Comparison of ENCODE assay signal across 8 cellular contexts in genomic region chr16:71808593-71809449, GRCh38. TPM values are rescaled to one million over a fixed set of nuclear protein-coding genes. Genes with fewer than 3 reads are reported as not detected.
DNase-seq lines count a peak whose midpoint lies in the region; ATAC-seq and TF ChIP-seq lines count a peak whose summit lies in the region.

AP1G1 (minus strand) TSS chr16:71808834; CDS start chr16:71789479, 19,355 bp downstream.

- DNase-seq in DMS 273 treated with DMSO at 0.1 percent for 48 hours (lab: John Stamatoyannopoulos, UW) = peak; percentile 91
- peak; percentile 99 for DNase-seq in IMR-90
- peak; percentile 99 for DNase-seq in OCI-LY7 (ENCODE audit: low spot score)
- DNase-seq in activated T-cell treated with anti-CD3 and anti-CD28 coated beads for 1 hour (ENCODE audit: low read depth) = peak; percentile 83
- peak; percentile 90 for DNase-seq in epidermal melanocyte (ENCODE audit: insufficient read length, low spot score)
- DNase-seq in middle frontal gyrus (ENCODE audit: extremely low spot score, low spot score) = peak; percentile 91
- DNase-seq in stimulated activated CD8-positive, alpha-beta memory T cell treated with anti-CD3 and anti-CD28 coated beads, Interleukin-2, amount 100 ng/mL, for 1 hour (ENCODE audit: low read depth in 2 of 2) = peak; percentile 83 to 86

- H3K9me1 ChIP-seq in IMR-90 (ENCODE audit: insufficient read depth, low read length) = no peaks in the 10 kb centered on the region; the same call in 1 of the 2 replicates

- H2BK120ac ChIP-seq in IMR-90 (ENCODE audit: low read depth, low read length) = peak within 1 kb of the TSS; percentile 100

- H3K27ac ChIP-seq in IMR-90 (ENCODE audit: insufficient read depth, low read length) (peak within 1 kb of the TSS; percentile 99), OCI-LY7 (ENCODE audit: low read depth, low read length, poor library complexity, severe bottlenecking) (peak within 1 kb of the TSS; percentile 85)

- H3K56ac ChIP-seq in IMR-90 (ENCODE audit: extremely low read depth, insufficient read depth, low read length) = peak within 1 kb of the TSS; percentile 100

- H3K79me1 ChIP-seq in IMR-90 (ENCODE audit: low read depth in 1 of 2, low read length in 2 of 2) = peaks cover 0 to 23% of the 10 kb centered on the region in 2 experiments; a peak in 3 of 4 replicates

- no TSS peak for BruUV-seq in IMR-90 (replicated peaks; lab: Mats Ljungman, UMichigan)
- no TSS peak for BruUV-seq in OCI-LY7 (replicated peaks; lab: Mats Ljungman, UMichigan)

- peak within 1 kb of the TSS; percentile 95 for H4K5ac ChIP-seq in IMR-90 (ENCODE audit: low read depth, low read length)

- peak within 1 kb of the TSS; percentile 99 for H2BK20ac ChIP-seq in IMR-90 (ENCODE audit: low read depth, low read length)

- H3K18ac ChIP-seq in IMR-90 (ENCODE audit: low read depth, low read length) = peak within 1 kb of the TSS; percentile 97

- peak within 1 kb of the TSS; percentile 93 for H2AK5ac ChIP-seq in IMR-90 (ENCODE audit: low read depth, low read length)

- dilution Hi-C loops in IMR-90 (cut with HindIII; ENCODE audit: low sequenced_read_pairs, unreplicated experiment) = no loop called here

- no peaks in the 10 kb centered on the region for H3K27me3 ChIP-seq in IMR-90 (ENCODE audit: control insufficient read depth, insufficient read depth, low read length)

- ATAC-seq in GM21529 (IDR thresholded peaks at IDR 0.05; ENCODE audit: unreplicated experiment) (peak; percentile 77), IMR-90 (ENCODE audit: low read depth) (peak; percentile 94)

- POLR2A ChIA-PET in IMR-90 (lab: Charles Lee; ENCODE audit: unreplicated experiment) (interaction anchor here (0.6 kb wide), 1 partner anchor 44 kb away, joined by 11 read pairs; no protein-coding TSS in a partner anchor), OCI-LY7 (lab: Charles Lee) (interaction anchor here (0.6 to 2.1 kb wide), 8 partner anchors 8 to 152 kb away, joined by 3 to 7 read pairs (median 3); no protein-coding TSS in a partner anchor)

- H2BK5ac ChIP-seq in IMR-90 (ENCODE audit: low read depth, low read length, poor library complexity, severe bottlenecking) = peak within 1 kb of the TSS; percentile 99

- no peaks in the 10 kb centered on the region for H3K9me2 ChIP-seq in OCI-LY7 (ENCODE audit: insufficient read depth, low read length)

- H2AFZ ChIP-seq in IMR-90 (replicated peaks; ENCODE audit: low read length, poor library complexity) = peak within 1 kb of the TSS; percentile 99
- H2AFZ ChIP-seq in OCI-LY7 (ENCODE audit: low read length) = peak within 1 kb of the TSS; percentile 93

- H3K4me1 ChIP-seq in IMR-90 (ENCODE audit: control insufficient read depth, insufficient read depth, low read length) = peaks cover 10% of the 10 kb centered on the region
- peaks cover 23% of the 10 kb centered on the region for H3K4me1 ChIP-seq in OCI-LY7 (ENCODE audit: insufficient read depth, low read length, poor library complexity, severe bottlenecking)

- CTCF ChIA-PET in IMR-90 (lab: Yijun Ruan, JAX) (interaction anchor here (0.5 kb wide), 1 partner anchor 21 kb away, joined by 4 read pairs; no protein-coding TSS in a partner anchor), OCI-LY7 (lab: Charles Lee; ENCODE audit: unreplicated experiment) (no interaction called here)

- peak within 1 kb of the TSS; percentile 93 to 100 for H4K8ac ChIP-seq in IMR-90 (ENCODE audit: low read depth in 2 of 2, low read length in 2 of 2)

- H2AK9ac ChIP-seq in IMR-90 (replicated peaks; ENCODE audit: low read depth, low read length, poor library complexity) = peak within 1 kb of the TSS; percentile 95

- TF ChIP-seq RAD21 in IMR-90 (IDR thresholded peaks at IDR 0.05; ENCODE audit: low read length) = no peak

- H3K79me2 ChIP-seq in OCI-LY7 (ENCODE audit: insufficient read depth, low read depth, low read length) = peaks cover 49% of the 10 kb centered on the region

- H3K14ac ChIP-seq in IMR-90 (replicated peaks; ENCODE audit: low read depth, low read length) = peak within 1 kb of the TSS; percentile 100

- H3K23ac ChIP-seq in IMR-90 (ENCODE audit: low read depth, low read length) = peak within 1 kb of the TSS; percentile 100

- intact Hi-C loops in IMR-90 (cut with micrococcal nuclease) (loop anchor here (1.0 to 5.0 kb wide), 4 partner anchors 13 to 86 kb away; partner anchors contain the start of genes ATXN1L, IST1 and ZNF821), OCI-LY7 (cut with micrococcal nuclease; ENCODE audit: unreplicated experiment) (loop anchor here (2.0 to 5.0 kb wide), 4 partner anchors 74 to 152 kb away; partner anchors contain the start of genes IST1 and PHLPP2)

- H2BK15ac ChIP-seq in IMR-90 (ENCODE audit: low read depth, low read length) = peak within 1 kb of the TSS; percentile 100

- H3K36me3 ChIP-seq in IMR-90 (ENCODE audit: control insufficient read depth, insufficient read depth, low read length) (no peaks in the 10 kb centered on the region), OCI-LY7 (ENCODE audit: insufficient read depth, low read length) (peaks cover 23% of the 10 kb centered on the region)

- peaks cover 27% of the 10 kb centered on the region for H4K20me1 ChIP-seq in IMR-90 (ENCODE audit: insufficient read depth, low read length)
- H4K20me1 ChIP-seq in OCI-LY7 (ENCODE audit: insufficient read depth, low read length) = peaks cover 18% of the 10 kb centered on the region; the same call in 1 of the 2 replicates

- H3K4ac ChIP-seq in IMR-90 (ENCODE audit: low read depth, low read length) = peak within 1 kb of the TSS; percentile 100

- TF ChIP-seq POLR2A in IMR-90 (IDR thresholded peaks at IDR 0.05; ENCODE audit: low read depth, low read length) = peak; percentile 96

- H3K9me3 ChIP-seq in IMR-90 (ENCODE audit: control insufficient read depth, insufficient read depth, low read length) (no peaks in the 10 kb centered on the region), OCI-LY7 (ENCODE audit: low read length) (no peaks in the 10 kb centered on the region)

- WGBS in IMR-90 (ENCODE audit: extremely low coverage in 2 of 2, insufficient read length in 1 of 2), 2 experiments = 0% methylated on average over 6 of the region's 54 CpGs; no CpG with 5 or more reads in 1 of the 2 experiments

- in situ Hi-C loops in IMR-90 (cut with MboI; ENCODE audit: low sequenced_read_pairs) = no loop called here

- peak within 1 kb of the TSS; percentile 91 for H3K4me2 ChIP-seq in IMR-90 (ENCODE audit: low read depth, low read length)
- H3K4me2 ChIP-seq in OCI-LY7 (ENCODE audit: low read length) = peak within 1 kb of the TSS; percentile 98

- H3K9ac ChIP-seq in IMR-90 (ENCODE audit: low read depth, low read length) = peak within 1 kb of the TSS; percentile 100

- TF ChIP-seq CTCF in IMR-90 (conservative IDR thresholded peaks at IDR 0.05; ENCODE audit: low read depth, low read length) (no peak), OCI-LY7 (conservative IDR thresholded peaks at IDR 0.05; ENCODE audit: low read length) (no peak)

- peak within 1 kb of the TSS; percentile 99 for H4K91ac ChIP-seq in IMR-90 (ENCODE audit: insufficient read depth, low read depth, low read length)

- peak within 1 kb of the TSS; percentile 61 for H3K4me3 ChIP-seq in IMR-90 (ENCODE audit: insufficient read depth, low read depth, low read length)
- peak within 1 kb of the TSS; percentile 98 for H3K4me3 ChIP-seq in OCI-LY7 (ENCODE audit: low read depth, low read length, poor library complexity, severe bottlenecking)

TF ChIP-seq in IMR-90, 13 proteins besides CTCF, POLR2A, EP300 and RAD21:
- TF ChIP-seq NFE2L2 (IDR thresholded peaks at IDR 0.05; ENCODE audit: low read depth, low read length) (peak; percentile 83; the same call in 1 of the 2 replicates), CHD1 (IDR thresholded peaks at IDR 0.05; ENCODE audit: low read depth, low read length) (peak; percentile 74; the same call in 1 of the 2 replicates), MAZ (IDR thresholded peaks at IDR 0.05; ENCODE audit: borderline replicate concordance, low read depth, low read length) (peak; percentile 58; the same call in 1 of the 2 replicates)
- TF ChIP-seq, protein P1, sequence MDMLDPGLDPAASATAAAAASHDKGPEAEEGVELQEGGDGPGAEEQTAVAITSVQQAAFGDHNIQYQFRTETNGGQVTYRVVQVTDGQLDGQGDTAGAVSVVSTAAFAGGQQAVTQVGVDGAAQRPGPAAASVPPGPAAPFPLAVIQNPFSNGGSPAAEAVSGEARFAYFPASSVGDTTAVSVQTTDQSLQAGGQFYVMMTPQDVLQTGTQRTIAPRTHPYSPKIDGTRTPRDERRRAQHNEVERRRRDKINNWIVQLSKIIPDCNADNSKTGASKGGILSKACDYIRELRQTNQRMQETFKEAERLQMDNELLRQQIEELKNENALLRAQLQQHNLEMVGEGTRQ (IDR thresholded peaks at IDR 0.05; ENCODE audit: low read depth, low read length) = no peak
TF ChIP-seq in IMR-90: peak in this region for 3.

RNA-seq across cellular contexts. Expression of gene AP1G1, which starts in this region (rescaled TPM):
- total RNA-seq in IMR-90 (2012; rRNA removed) (86.1 and 86.7 TPM in 2 replicates), OCI-LY7 (2022) (68.0 and 89.7 TPM in 2 replicates)
- 45.7 and 48.3 TPM in 2 replicates for polyA plus RNA-seq in IMR-90 (2012; rRNA removed)
- polyA plus RNA-seq in IMR-90 (2012; cell fraction: cytosol; rRNA removed) = 20.5 and 25.0 TPM in 2 replicates
- polyA plus RNA-seq in IMR-90 (2012; cell fraction: nucleus; rRNA removed; ENCODE audit: low replicate concordance) = 22.9 and 121 TPM in 2 replicates
- total RNA-seq in OCI-LY7 (2014; rRNA removed; shearing (Covaris generic)) = 57.3 and 57.9 TPM in 2 replicates

Comparison
In these comparisons a context has a peak if more than half of its experiments do, and no peak if none do; other contexts are left out.
1. Peak in every context shown above with its lines: DNase-seq, ATAC-seq, H3K4me3 ChIP-seq and H3K27ac ChIP-seq.